ENCODE assay signal across 8 cellular contexts in the genomic region with DNA sequence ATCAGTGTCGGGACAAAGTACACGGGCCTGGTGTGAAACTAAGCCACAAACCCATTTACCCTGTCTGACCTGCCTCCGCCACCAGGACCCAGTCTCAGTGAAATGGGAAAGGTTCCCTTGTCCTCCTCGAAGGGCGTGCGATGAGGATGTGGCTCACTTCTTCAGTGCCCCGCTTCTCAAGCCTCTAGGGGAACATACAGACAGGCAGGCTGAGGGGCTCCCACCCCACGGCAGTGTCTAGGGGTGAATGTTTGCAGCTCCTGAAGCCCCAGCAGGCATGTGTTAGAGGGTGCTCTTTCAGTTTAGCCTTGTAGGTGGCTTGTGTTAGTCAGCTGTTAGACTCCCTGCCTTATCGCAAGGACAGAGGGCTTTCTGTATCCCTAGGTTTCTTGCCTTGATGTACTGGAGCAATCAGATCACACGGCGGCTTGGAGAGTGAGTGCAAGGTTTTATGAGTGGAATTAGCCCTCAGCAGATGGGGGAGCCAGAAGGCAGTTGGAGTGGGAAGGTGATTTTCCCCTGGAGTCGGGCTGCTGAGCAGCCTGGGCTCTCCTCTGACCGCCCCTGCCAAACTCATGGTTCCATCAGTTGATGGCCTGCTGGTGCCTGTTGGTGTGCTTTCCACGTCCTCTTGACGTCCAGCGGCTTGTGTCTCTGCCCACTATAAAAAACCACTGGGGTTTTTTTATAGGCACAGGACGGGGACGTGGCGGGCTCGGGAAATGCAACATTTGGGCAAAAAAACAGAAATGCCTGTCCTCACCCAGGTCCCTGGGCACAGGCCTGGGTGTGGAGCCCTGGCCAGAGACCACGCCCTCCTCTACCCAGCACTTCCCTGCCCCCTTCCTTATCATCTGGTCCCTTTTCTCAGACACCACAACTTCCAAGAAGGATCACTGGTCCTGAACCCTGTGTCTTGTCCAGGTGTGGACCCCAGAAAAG. TPM values are rescaled to one million over a fixed set of nuclear protein-coding genes. Genes with fewer than 3 reads are reported as not detected.
DNase-seq lines count a peak whose midpoint lies in the region; ATAC-seq and TF ChIP-seq lines count a peak whose summit lies in the region.

No MANE protein-coding gene starts in this region.

- intact Hi-C loops in CD4-positive, alpha-beta memory T cell (cut with micrococcal nuclease), result loop anchor here (1.0 to 5.0 kb wide), 3 partner anchors 11 to 159 kb away; partner anchors contain the start of genes CHST12, MAD1L1 and SNX8
- intact Hi-C loops in left colon (cut with DNase I, micrococcal nuclease), result no loop called here

- H3K27ac Mint-ChIP-seq in CD4-positive, alpha-beta memory T cell, result peak overlapping the region; percentile 77 to 96 (median 94)

- no peaks in the 10 kb centered on the region for H3K27me3 ChIP-seq in CD4-positive, alpha-beta memory T cell (ENCODE audit: insufficient read depth, low read length)
- no peaks in the 10 kb centered on the region for H3K27me3 ChIP-seq in thoracic aorta (replicated peaks; ENCODE audit: insufficient read depth)

- H3K4me1 ChIP-seq in CD4-positive, alpha-beta memory T cell (ENCODE audit: insufficient read depth, low read length), result peaks cover 17% of the 10 kb centered on the region
- H3K4me1 ChIP-seq in thoracic aorta (ENCODE audit: control insufficient read depth in 1 of 2, low read depth in 2 of 2), result peaks cover 12 to 23% of the 10 kb centered on the region in 2 donors

- peaks cover 4 to 30% (median 18%) of the 10 kb centered on the region in 4 donors for H3K4me1 Mint-ChIP-seq in CD4-positive, alpha-beta memory T cell

- peak overlapping the region in 1 of 2 donors; percentile 82 for H3K4me3 ChIP-seq in CD4-positive, alpha-beta memory T cell (ENCODE audit: low read length in 2 of 2)
- H3K4me3 ChIP-seq in thoracic aorta, result peak overlapping the region; percentile 79

- peak overlapping the region; percentile 72 for H3K27ac ChIP-seq in CD4-positive, alpha-beta memory T cell (ENCODE audit: low read depth, low read length)
- H3K27ac ChIP-seq in thoracic aorta, result peak overlapping the region in 1 of 2 donors; percentile 4

- peak; percentile 6 for TF ChIP-seq CTCF in thoracic aorta (IDR thresholded peaks at IDR 0.05)

- H3K4me3 Mint-ChIP-seq in CD4-positive, alpha-beta memory T cell, result peak overlapping the region; percentile 92 to 96 (median 93)

- peaks cover 0 to 23% of the 10 kb centered on the region in 2 donors for H3K36me3 Mint-ChIP-seq in CD4-positive, alpha-beta memory T cell

- DNase-seq in CD4-positive, alpha-beta memory T cell, result peak in 3 of 5 donors; percentile 8 to 46 (median 28)
- DNase-seq in NOMO-1 treated with dmso at 0.1 percent for 144 hours (lab: John Stamatoyannopoulos, UW; ENCODE audit: unreplicated experiment) (peak; percentile 30), amniotic epithelial cell (ENCODE audit: low read depth) (peak; percentile 29), left colon (peak in 1 of 2 donors; percentile 34), thoracic aorta (ENCODE audit: low spot score) (no peak), AG08395 (ENCODE audit: low spot score) (no peak), activated gamma-delta T cell treated with Interleukin-2 at 50 U/mL for 16 hours (no peak)

- H3K9me3 Mint-ChIP-seq in CD4-positive, alpha-beta memory T cell, result peaks cover 0 to 2% (median 0%) of the 10 kb centered on the region in 8 donors

- no peaks in the 10 kb centered on the region for H3K27me3 Mint-ChIP-seq in CD4-positive, alpha-beta memory T cell

- CTCF ChIA-PET in CD4-positive, alpha-beta memory T cell (lab: Charles Lee; ENCODE audit: partially characterized antibody), result interaction anchor here (0.8 to 1.1 kb wide), 2 partner anchors 8 to 227 kb away, joined by 3 read pairs; no protein-coding TSS in a partner anchor

- ATAC-seq in GM21390 (IDR thresholded peaks at IDR 0.05; ENCODE audit: unreplicated experiment) (peak; percentile 18), left colon (peak; percentile 37), thoracic aorta (ENCODE audit: insufficient number of reproducible peaks, low FRiP score, low read depth) (no peak)

- H3K36me3 ChIP-seq in CD4-positive, alpha-beta memory T cell (ENCODE audit: insufficient read depth, low read length), result peaks cover 9% of the 10 kb centered on the region
- peaks cover 15% of the 10 kb centered on the region for H3K36me3 ChIP-seq in thoracic aorta

- POLR2A ChIA-PET in CD4-positive, alpha-beta memory T cell (lab: Charles Lee; ENCODE audit: partially characterized antibody), result interaction anchor here (1.2 to 2.2 kb wide), 4 partner anchors 10 to 710 kb away, joined by 3 to 16 read pairs (median 4); partner anchors contain the start of genes MAD1L1 and SNX8

- H3K9me3 ChIP-seq in CD4-positive, alpha-beta memory T cell (ENCODE audit: control insufficient read depth in 1 of 2, low read length in 2 of 2), result no peaks in the 10 kb centered on the region
- no peaks in the 10 kb centered on the region for H3K9me3 ChIP-seq in thoracic aorta

RNA-seq across cellular contexts. Expression of gene NUDT1, which starts 0.8 kb away (rescaled TPM):
- 10 to 100 TPM; 20.9 to 21.3 TPM for total RNA-seq in CD4-positive, alpha-beta memory T cell
- polyA plus RNA-seq in CD4-positive, alpha-beta memory T cell, result 10 to 100 TPM; 41.6 to 59.2 TPM
- total RNA-seq in left colon (10 to 100 TPM in 1 of 2 donors, 1 to 10 TPM in 1; 8.1 to 10.3 TPM), thoracic aorta (10 to 100 TPM in 1 of 2 donors, 1 to 10 TPM in 1; 9.7 to 15.2 TPM)

RNA-seq across cellular contexts. Expression of gene MRM2, which starts 0.8 kb away (rescaled TPM):
- total RNA-seq in CD4-positive, alpha-beta memory T cell, result 10 to 100 TPM; 17.4 to 18.1 TPM
- 10 to 100 TPM; 29.9 to 32.9 TPM for polyA plus RNA-seq in CD4-positive, alpha-beta memory T cell
- total RNA-seq in left colon (10 to 100 TPM; 15.0 to 15.6 TPM), thoracic aorta (10 to 100 TPM; 12.5 to 16.6 TPM)

RNA-seq across cellular contexts. Expression of gene MAD1L1, which starts 10.1 kb away (rescaled TPM):
- total RNA-seq in CD4-positive, alpha-beta memory T cell, result 10 to 100 TPM; 89.9 to 94.2 TPM
- 100 to 1,000 TPM; 125 to 132 TPM for polyA plus RNA-seq in CD4-positive, alpha-beta memory T cell
- 10 to 100 TPM; 22.1 to 28.2 TPM for total RNA-seq in left colon
- 10 to 100 TPM; 27.4 to 41.3 TPM for total RNA-seq in thoracic aorta

Comparison
In these comparisons a context has a peak if more than half of its experiments do, and no peak if none do; other contexts are left out.
1. DNase-seq: peak in CD4-positive, alpha-beta memory T cell (3 of 5), NOMO-1 treated with dmso at 0.1 percent for 144 hours (single experiment) and amniotic epithelial cell (single experiment); none in thoracic aorta (single experiment), AG08395 (single experiment) and activated gamma-delta T cell treated with Interleukin-2 at 50 U/mL for 16 hours (single experiment).